17 cellular contexts compared by ENCODE assay signal in the genomic region with DNA sequence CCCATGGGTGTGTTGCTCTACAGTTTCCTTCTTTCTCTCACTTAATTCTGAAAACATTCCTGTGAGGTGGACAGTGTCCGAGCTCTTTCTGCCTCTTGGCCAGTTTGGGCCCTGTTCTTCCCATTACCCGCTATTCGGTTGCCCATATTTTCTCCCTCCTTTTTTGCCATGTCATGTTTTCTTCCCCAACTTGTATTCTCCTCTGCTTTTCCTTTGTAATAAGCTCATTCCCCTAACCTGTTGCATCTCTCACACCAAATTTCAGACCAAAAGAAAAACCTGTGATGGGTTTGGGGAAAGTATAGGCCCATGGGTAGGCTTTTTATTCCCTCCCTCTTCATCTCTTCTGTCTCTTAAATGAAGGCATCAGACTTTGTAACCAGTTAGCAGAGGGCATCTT.
"Had no signal": no experiment of that assay in that cellular context is flagged by ENCODE, and none has a peak within 500 bp of the region (broad histone marks: within the 10 kb centered on the region; RNA-seq: fewer than 3 reads in every experiment).

No MANE protein-coding gene starts in this region.

- H3K36me3 ChIP-seq: brain microvascular endothelial cell, prostate gland had no signal

- H3K27ac ChIP-seq: brain microvascular endothelial cell, coronary artery, heart left ventricle, left lung, prostate gland, right atrium auricular region, stomach, testis had no signal

- H3K27me3 Mint-ChIP-seq: activated naive CD8-positive, alpha-beta T cell treated with anti-CD3 and anti-CD28 coated beads, Interleukin-2, amount 50 U/mL, for 24 hours; type B pancreatic cell had no signal

- H3K4me1 ChIP-seq: prostate gland, right atrium auricular region, testis had no signal

- H3K27me3 ChIP-seq: brain microvascular endothelial cell, heart left ventricle, left lung, right atrium auricular region, stomach, testis had no signal

- H3K27ac Mint-ChIP-seq: activated naive CD8-positive, alpha-beta T cell treated with anti-CD3 and anti-CD28 coated beads, Interleukin-2, amount 50 U/mL, for 24 hours; activated T-helper 1 cell treated with anti-CD3 and anti-CD28 coated beads, Interleukin-12 subunit alpha, Interleukin-12 subunit beta, Interleukin-2, Interleukin-4 antibody, amounts not matched to agents 30 ng/mL and 10 ng/mL and 1 ng/mL, durations not matched to agents 14 hours and 24 hours and 36 hours; type B pancreatic cell had no signal

- H3K4me3 ChIP-seq: coronary artery, heart left ventricle, left lung, prostate gland, right atrium auricular region, stomach, testis had no signal

- DNase-seq: activated CD4-positive, alpha-beta T cell treated with anti-CD3 and anti-CD28 coated beads, Interleukin-2, amount 50 U/mL, for 1 hour; activated CD4-positive, CD25-positive, alpha-beta regulatory T cell treated with anti-CD3 and anti-CD28 coated beads, Interleukin-2, amount 50 U/mL, for 72 hours; activated naive CD8-positive, alpha-beta T cell treated with anti-CD3 and anti-CD28 coated beads, Interleukin-2, amount 50 U/mL, for 24 hours; anterior cingulate cortex; brain microvascular endothelial cell; heart left ventricle; kidney; left lung; stomach; T1000; testis had no signal

- H3K4me3 Mint-ChIP-seq: activated naive CD8-positive, alpha-beta T cell treated with anti-CD3 and anti-CD28 coated beads, Interleukin-2, amount 50 U/mL, for 24 hours; activated T-helper 1 cell treated with anti-CD3 and anti-CD28 coated beads, Interleukin-12 subunit alpha, Interleukin-12 subunit beta, Interleukin-2, Interleukin-4 antibody, amounts not matched to agents 30 ng/mL and 10 ng/mL and 1 ng/mL, durations not matched to agents 14 hours and 24 hours and 36 hours; neural crest cell; type B pancreatic cell had no signal

- ATAC-seq: activated naive CD8-positive, alpha-beta T cell treated with anti-CD3 and anti-CD28 coated beads, Interleukin-2, amount 50 U/mL, for 24 hours; heart left ventricle; left lung had no signal

- H3K9me3 Mint-ChIP-seq: activated naive CD8-positive, alpha-beta T cell treated with anti-CD3 and anti-CD28 coated beads, Interleukin-2, amount 50 U/mL, for 24 hours; activated T-helper 1 cell treated with anti-CD3 and anti-CD28 coated beads, Interleukin-12 subunit alpha, Interleukin-12 subunit beta, Interleukin-2, Interleukin-4 antibody, amounts not matched to agents 30 ng/mL and 10 ng/mL and 1 ng/mL, durations not matched to agents 14 hours and 24 hours and 36 hours; neural crest cell; type B pancreatic cell had no signal
